Comparison of ENCODE assay signal across 18 cellular contexts in the genomic region with DNA sequence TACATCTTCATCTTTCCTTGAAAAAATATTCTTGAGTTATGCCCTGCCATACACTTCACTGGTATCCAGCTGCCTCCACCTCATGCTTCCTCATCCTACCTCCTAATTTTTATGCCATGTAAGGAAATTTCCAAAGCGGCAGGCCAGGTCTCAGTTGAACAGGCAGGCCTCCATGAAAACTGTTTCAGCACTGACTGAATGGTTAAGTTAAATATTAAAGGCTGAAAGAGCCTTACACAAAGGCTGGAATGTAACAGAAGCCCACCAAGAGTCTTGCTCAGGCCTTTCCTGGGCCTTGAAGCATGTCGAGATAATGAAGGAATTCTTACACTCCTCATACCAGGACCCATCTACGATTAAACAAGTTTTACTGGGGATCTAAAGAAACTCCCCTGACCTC.
A peak's percentile ranks its signal among the peaks of the same experiment; 100 is the strongest.
DNase-seq lines count a peak whose midpoint lies in the region; ATAC-seq and TF ChIP-seq lines count a peak whose summit lies in the region.
"Had no signal": no experiment of that assay in that cellular context is flagged by ENCODE, and none has a peak within 500 bp of the region (broad histone marks: within the 10 kb centered on the region; RNA-seq: fewer than 3 reads in every experiment).

No MANE protein-coding gene starts in this region.

- peaks cover 2% of the 10 kb centered on the region for H3K27me3 Mint-ChIP-seq in neural progenitor cell (ENCODE audit: insufficient read depth, low read depth)
- no peaks in the 10 kb centered on the region for H3K27me3 Mint-ChIP-seq in activated CD4-positive, alpha-beta memory T cell treated with anti-CD3 and anti-CD28 coated beads, Interleukin-2, amount 10 ng/mL, durations not matched to agents 7 days and 5 days

- H3K79me2 ChIP-seq in neural progenitor cell (ENCODE audit: low read depth), result no peaks in the 10 kb centered on the region

- no peaks in the 10 kb centered on the region for H3K36me3 Mint-ChIP-seq in neural progenitor cell
- H3K36me3 Mint-ChIP-seq in activated CD4-positive, alpha-beta memory T cell treated with anti-CD3 and anti-CD28 coated beads, Interleukin-2, amount 10 ng/mL, durations not matched to agents 7 days and 5 days (ENCODE audit: low read depth), result no peaks in the 10 kb centered on the region
- H3K36me3 Mint-ChIP-seq: CD8-positive, alpha-beta T cell had no signal

- no peaks in the 10 kb centered on the region for H3K9me3 ChIP-seq in neural progenitor cell (ENCODE audit: low read depth)
- H3K9me3 ChIP-seq: A549, BE2C had no signal

- peaks cover 8% of the 10 kb centered on the region for H3K9me3 Mint-ChIP-seq in neural progenitor cell
- no peaks in the 10 kb centered on the region for H3K9me3 Mint-ChIP-seq in activated CD4-positive, alpha-beta memory T cell treated with anti-CD3 and anti-CD28 coated beads, Interleukin-2, amount 10 ng/mL, durations not matched to agents 7 days and 5 days
- H3K9me3 Mint-ChIP-seq: CD8-positive, alpha-beta T cell; GM23338; H9 had no signal

- H3K27me3 ChIP-seq in neural progenitor cell, result peaks cover 10% of the 10 kb centered on the region
- H3K27me3 ChIP-seq: BE2C had no signal

- no peak overlapping the region for H3K4me2 ChIP-seq in neural progenitor cell
- H3K4me2 ChIP-seq: A549, GM23338 had no signal

- POLR2A ChIA-PET in activated CD4-positive, alpha-beta memory T cell treated with anti-CD3 and anti-CD28 coated beads, Interleukin-2, amount 10 ng/mL, durations not matched to agents 7 days and 5 days (lab: Charles Lee), result no interaction called here

- peaks cover 4% of the 10 kb centered on the region for H4K20me1 ChIP-seq in neural progenitor cell (ENCODE audit: low read depth)

- peak overlapping the region; percentile 61 for H3K27ac Mint-ChIP-seq in neural progenitor cell
- H3K27ac Mint-ChIP-seq in activated CD4-positive, alpha-beta memory T cell treated with anti-CD3 and anti-CD28 coated beads, Interleukin-2, amount 10 ng/mL, durations not matched to agents 7 days and 5 days, result no peak overlapping the region
- H3K27ac Mint-ChIP-seq: CD8-positive, alpha-beta T cell; GM23338 had no signal

- H3K27ac ChIP-seq in neural progenitor cell, result no peak overlapping the region
- H3K27ac ChIP-seq: A549, C4-2B, HL-60 had no signal

- DNase-seq in epithelial cell of proximal tubule (ENCODE audit: low read depth) (peak; percentile 68), kidney tubule cell (ENCODE audit: low spot score) (peak; percentile 91), neural progenitor cell (ENCODE audit: low spot score) (no peak), hippocampal formation (lab: John Stamatoyannopoulos, UW) (no peak), iPS-NIHi7 (ENCODE audit: extremely low spot score) (no peak)
- no peak for DNase-seq in activated CD4-positive, alpha-beta memory T cell treated with anti-CD3 and anti-CD28 coated beads, Interleukin-2, amount 10 ng/mL, durations not matched to agents 7 days and 5 days
- DNase-seq: BE2C; CD8-positive, alpha-beta T cell; COR-L47; DMS153; DMS79 treated with DMSO at 0.1 percent for 48 hours; EL; H9 had no signal

- H3F3A ChIP-seq in neural progenitor cell (ENCODE audit: low read depth), result peaks cover 33% of the 10 kb centered on the region

- no peak overlapping the region for H3K4me3 Mint-ChIP-seq in neural progenitor cell
- H3K4me3 Mint-ChIP-seq in activated CD4-positive, alpha-beta memory T cell treated with anti-CD3 and anti-CD28 coated beads, Interleukin-2, amount 10 ng/mL, durations not matched to agents 7 days and 5 days, result no peak overlapping the region
- H3K4me3 Mint-ChIP-seq: CD8-positive, alpha-beta T cell; GM23338; H9 had no signal

- peaks cover 32% of the 10 kb centered on the region for H3K4me1 Mint-ChIP-seq in neural progenitor cell
- no peaks in the 10 kb centered on the region for H3K4me1 Mint-ChIP-seq in activated CD4-positive, alpha-beta memory T cell treated with anti-CD3 and anti-CD28 coated beads, Interleukin-2, amount 10 ng/mL, durations not matched to agents 7 days and 5 days

- H3K9ac ChIP-seq in neural progenitor cell, result no peak overlapping the region

- H3K4me3 ChIP-seq in epithelial cell of proximal tubule (ENCODE audit: low read depth, low read length), result no peak overlapping the region
- no peak overlapping the region for H3K4me3 ChIP-seq in neural progenitor cell
- H3K4me3 ChIP-seq: A549, GM23338 had no signal

- H3K36me3 ChIP-seq in neural progenitor cell, result no peaks in the 10 kb centered on the region
- H3K36me3 ChIP-seq: BE2C had no signal

- peaks cover 28% of the 10 kb centered on the region for H3K4me1 ChIP-seq in neural progenitor cell
- H3K4me1 ChIP-seq: A549, BE2C had no signal

- no peak for ATAC-seq in HG03457 (IDR thresholded peaks at IDR 0.05; ENCODE audit: unreplicated experiment)
- ATAC-seq: A549; CD8-positive, alpha-beta T cell; GM23338 had no signal

- CTCF ChIA-PET in activated CD4-positive, alpha-beta memory T cell treated with anti-CD3 and anti-CD28 coated beads, Interleukin-2, amount 10 ng/mL, durations not matched to agents 7 days and 5 days (lab: Charles Lee), result no interaction called here

- H2AFZ ChIP-seq in neural progenitor cell (replicated peaks), result no peak overlapping the region
- H2AFZ ChIP-seq: GM23338 had no signal

- TF ChIP-seq CTCF in epithelial cell of proximal tubule (conservative IDR thresholded peaks at IDR 0.05; ENCODE audit: low read depth, low read length) (no peak), neural progenitor cell (IDR thresholded peaks at IDR 0.05) (no peak)

Comparison
In these comparisons a context has a peak if more than half of its experiments do, and no peak if none do; other contexts are left out.
1. DNase-seq: peak in epithelial cell of proximal tubule (single experiment) and kidney tubule cell (single experiment); none in neural progenitor cell (single experiment), hippocampal formation (0 of 2), activated CD4-positive, alpha-beta memory T cell treated with anti-CD3 and anti-CD28 coated beads, Interleukin-2, amount 10 ng/mL, durations not matched to agents 7 days and 5 days (single experiment) and iPS-NIHi7 (single experiment).